Comparison of ENCODE assay signal across 12 cellular contexts in the genomic region with DNA sequence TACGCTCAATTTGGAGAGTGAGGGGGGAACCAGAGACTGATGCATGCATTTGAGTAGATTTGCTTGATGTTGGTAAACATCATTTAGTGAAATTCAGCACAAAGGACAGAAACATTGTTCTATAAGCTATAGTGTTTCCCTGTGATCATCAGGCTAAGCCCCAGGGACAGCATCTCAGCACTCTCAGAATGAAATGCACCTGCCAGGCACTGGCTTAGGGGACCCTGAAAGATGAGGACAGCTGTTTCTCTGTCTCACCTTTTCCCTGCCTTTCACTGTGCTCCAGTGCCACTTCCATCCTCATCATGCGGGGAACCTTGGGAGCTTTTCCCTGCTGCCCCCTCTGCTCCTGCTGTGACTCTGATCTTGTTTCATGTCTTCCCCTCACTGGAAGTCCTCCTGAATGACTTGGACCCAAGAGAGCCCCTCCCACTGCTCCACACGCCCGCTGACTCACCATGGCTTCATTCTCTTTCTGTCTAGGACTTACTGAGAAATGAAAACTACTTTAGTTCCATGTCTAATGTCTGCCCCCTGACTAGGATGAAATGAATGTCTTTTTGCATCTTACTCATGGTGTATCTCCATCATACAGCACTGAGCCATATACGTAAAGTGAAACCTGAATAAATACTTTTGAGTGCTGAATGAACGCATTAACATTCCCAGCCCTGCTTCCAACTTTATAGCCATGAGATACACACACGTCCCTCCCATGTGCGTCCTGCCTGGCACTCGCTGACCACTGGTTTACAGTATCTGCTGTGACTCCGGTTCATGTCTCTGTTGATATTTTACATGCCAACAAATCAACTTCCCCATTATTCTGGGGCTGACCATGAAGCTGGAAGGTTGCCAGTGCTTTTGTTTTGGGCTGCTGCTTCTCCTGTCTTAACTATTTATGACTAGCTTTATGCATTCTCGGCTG.
DNase-seq lines count a peak whose midpoint lies in the region; ATAC-seq lines count a peak whose summit lies in the region.
"Had no signal": no experiment of that assay in that cellular context is flagged by ENCODE, and none has a peak within 500 bp of the region (broad histone marks: within the 10 kb centered on the region; RNA-seq: fewer than 3 reads in every experiment).

No MANE protein-coding gene starts in this region.

- no peaks in the 10 kb centered on the region for H3K9me3 Mint-ChIP-seq in stimulated activated memory B cell treated with anti-CD40 and anti-IgM and Interleukin-4, amounts not matched to agents 10 μg/mL and 1 μg/mL and 100 μg/mL, for 72 hours

- no peak overlapping the region for H3K27ac Mint-ChIP-seq in stimulated activated memory B cell treated with anti-CD40 and anti-IgM and Interleukin-4, amounts not matched to agents 10 μg/mL and 1 μg/mL and 100 μg/mL, for 72 hours
- H3K27ac Mint-ChIP-seq: CD4-positive, CD25-positive, alpha-beta regulatory T cell had no signal

- no peaks in the 10 kb centered on the region for H3K27me3 Mint-ChIP-seq in stimulated activated memory B cell treated with anti-CD40 and anti-IgM and Interleukin-4, amounts not matched to agents 10 μg/mL and 1 μg/mL and 100 μg/mL, for 72 hours
- H3K27me3 Mint-ChIP-seq: CD4-positive, CD25-positive, alpha-beta regulatory T cell had no signal

- H3K4me3 Mint-ChIP-seq in stimulated activated memory B cell treated with anti-CD40 and anti-IgM and Interleukin-4, amounts not matched to agents 10 μg/mL and 1 μg/mL and 100 μg/mL, for 72 hours: no peak overlapping the region
- H3K4me3 Mint-ChIP-seq: CD4-positive, CD25-positive, alpha-beta regulatory T cell had no signal

- no peaks in the 10 kb centered on the region for H3K4me1 Mint-ChIP-seq in stimulated activated memory B cell treated with anti-CD40 and anti-IgM and Interleukin-4, amounts not matched to agents 10 μg/mL and 1 μg/mL and 100 μg/mL, for 72 hours
- H3K4me1 Mint-ChIP-seq: CD4-positive, CD25-positive, alpha-beta regulatory T cell had no signal

- no peaks in the 10 kb centered on the region for H3K36me3 Mint-ChIP-seq in stimulated activated memory B cell treated with anti-CD40 and anti-IgM and Interleukin-4, amounts not matched to agents 10 μg/mL and 1 μg/mL and 100 μg/mL, for 72 hours
- H3K36me3 Mint-ChIP-seq: CD4-positive, CD25-positive, alpha-beta regulatory T cell had no signal

- ATAC-seq in stimulated activated memory B cell treated with anti-CD40 and anti-IgM and Interleukin-4, amounts not matched to agents 10 μg/mL and 1 μg/mL and 100 μg/mL, for 72 hours: no peak
- ATAC-seq: left ventricle myocardium superior, sciatic nerve had no signal

- DNase-seq in COLO668 (lab: John Stamatoyannopoulos, UW; ENCODE audit: unreplicated experiment) (peak; percentile 86), NCI-H1092 treated with DMSO at 0.1 percent for 48 hours (lab: John Stamatoyannopoulos, UW) (peak; percentile 75), SW480 (ENCODE audit: low spot score) (peak; percentile 52), iris pigment epithelial cell (ENCODE audit: low read depth) (peak; percentile 7), DMS 273 (lab: John Stamatoyannopoulos, UW; ENCODE audit: unreplicated experiment) (no peak), NCI-H2081 treated with DMSO at 0.1 percent for 48 hours (lab: John Stamatoyannopoulos, UW) (no peak)
- DNase-seq in activated naive CD4-positive, alpha-beta T cell (lab: John Stamatoyannopoulos, UW): no peak
- DNase-seq: amygdala; CD4-positive, CD25-positive, alpha-beta regulatory T cell; left ventricle myocardium superior had no signal

Comparison
In these comparisons a context has a peak if more than half of its experiments do, and no peak if none do; other contexts are left out.
1. DNase-seq: peak in COLO668 (single experiment), NCI-H1092 treated with DMSO at 0.1 percent for 48 hours (single experiment), SW480 (single experiment) and iris pigment epithelial cell (single experiment); none in activated naive CD4-positive, alpha-beta T cell (0 of 4), DMS 273 (single experiment) and NCI-H2081 treated with DMSO at 0.1 percent for 48 hours (single experiment).